Comparison of ENCODE assay signal across 20 cellular contexts in genomic region chr2:86566158-86566827, GRCh38. TPM values are rescaled to one million over a fixed set of nuclear protein-coding genes. Genes with fewer than 3 reads are reported as not detected.
DNase-seq lines count a peak whose midpoint lies in the region; ATAC-seq, FAIRE-seq and TF ChIP-seq lines count a peak whose summit lies in the region.
"Had no signal": no experiment of that assay in that cellular context is flagged by ENCODE, and none has a peak within 500 bp of the region (broad histone marks: within the 10 kb centered on the region; RNA-seq: fewer than 3 reads in every experiment).

No MANE protein-coding gene starts in this region.

- no peak overlapping the region for H2BK120ac ChIP-seq in IMR-90 (ENCODE audit: low read depth, low read length)

- H3K27me3 ChIP-seq in IMR-90 (ENCODE audit: control insufficient read depth, insufficient read depth, low read length), result no peaks in the 10 kb centered on the region
- no peaks in the 10 kb centered on the region for H3K27me3 ChIP-seq in K562 (ENCODE audit: control insufficient read depth in 2 of 2, insufficient read depth in 2 of 2, low read length in 2 of 2)
- H3K27me3 ChIP-seq: brain microvascular endothelial cell, left lung, tibial nerve had no signal

- DNase-seq in D341Med (ENCODE audit: low spot score), result peak; percentile 25
- peak; percentile 15 for DNase-seq in IMR-90
- DNase-seq in K562 (ENCODE audit: extremely low read depth in 1 of 4, low spot score in 3 of 4), result peak; percentile 16 to 55 (median 29)
- peak; percentile 72 for DNase-seq in middle frontal gyrus (ENCODE audit: extremely low spot score, low spot score)
- no peak for DNase-seq in SK-N-DZ (ENCODE audit: low spot score)
- no peak for DNase-seq in activated gamma-delta T cell treated with Interleukin-2 at 50 U/mL for 16 hours
- DNase-seq in OCI-M2 (lab: John Stamatoyannopoulos, UW; ENCODE audit: unreplicated experiment), result no peak
- DNase-seq: activated CD4-positive, CD25-positive, alpha-beta regulatory T cell treated with anti-CD3 and anti-CD28 coated beads, Interleukin-2, amount 50 U/mL, for 72 hours; activated naive CD8-positive, alpha-beta T cell treated with anti-CD3 and anti-CD28 coated beads, Interleukin-2, amount 10 ng/mL, durations not matched to agents 7 days and 5 days; brain microvascular endothelial cell; erythroblast; H7; left lung; NCI-H1417; NK-92 treated with Interleukin-12 subunit alpha and Interleukin-12 subunit beta, amount 100 ng/mL, for 24 hours; stimulated activated CD4-positive, alpha-beta T cell treated with anti-CD3 and anti-CD28 coated beads, Interleukin-1b, Interleukin-23, amount 100 ng/mL, for 48 hours; stimulated activated naive CD4-positive, alpha-beta T cell had no signal

- H4K20me1 ChIP-seq in IMR-90 (ENCODE audit: insufficient read depth, low read length), result no peaks in the 10 kb centered on the region
- H4K20me1 ChIP-seq in K562 (replicated peaks; ENCODE audit: control insufficient read depth, insufficient read depth, low read length), result no peaks in the 10 kb centered on the region

- H4K5ac ChIP-seq in IMR-90 (ENCODE audit: low read depth, low read length), result no peak overlapping the region

- H3K79me2 ChIP-seq in K562 (ENCODE audit: control insufficient read depth, insufficient read depth, low read length), result peaks cover 17% of the 10 kb centered on the region

- no peak overlapping the region for H2BK15ac ChIP-seq in IMR-90 (ENCODE audit: low read depth, low read length)

- H4K8ac ChIP-seq in IMR-90 (ENCODE audit: low read depth in 2 of 2, low read length in 2 of 2), result no peak overlapping the region

- no peak overlapping the region for H3K18ac ChIP-seq in IMR-90 (ENCODE audit: low read depth, low read length)

- H3K56ac ChIP-seq in IMR-90 (ENCODE audit: extremely low read depth, insufficient read depth, low read length), result no peak overlapping the region

- no TSS peak for BruUV-seq in IMR-90 (replicated peaks; lab: Mats Ljungman, UMichigan)
- BruUV-seq in K562 (replicated peaks; lab: Mats Ljungman, UMichigan), result no TSS peak

- TF ChIP-seq EP300 in K562 (IDR thresholded peaks at IDR 0.05; ENCODE audit: low read length), result no peak

- H3K9ac ChIP-seq in IMR-90 (ENCODE audit: low read depth, low read length), result no peak overlapping the region
- peak overlapping the region in 1 of 2 experiments; percentile 16; a peak in 1 of 4 replicates for H3K9ac ChIP-seq in K562 (ENCODE audit: insufficient read depth in 1 of 2, low read depth in 2 of 2, low read length in 2 of 2)

- 40% methylated on average over 1 of the region's 6 CpGs; no CpG with 5 or more reads in 1 of the 2 experiments for WGBS in IMR-90 (ENCODE audit: extremely low coverage in 2 of 2, insufficient read length in 1 of 2), 2 experiments
- WGBS in K562 (ENCODE audit: insufficient coverage, low coverage, missing lambda C conversion rate), result 12% methylated on average over 6 of the region's 6 CpGs

- CTCF ChIA-PET in IMR-90 (lab: Yijun Ruan, JAX) (interaction anchor here (0.6 kb wide), 1 partner anchor 105 kb away, joined by 3 read pairs; no protein-coding TSS in a partner anchor), K562 (lab: Yijun Ruan, JAX; ENCODE audit: low intra/inter-chr PET ratio) (no interaction called here)

- no peak for TF ChIP-seq POLR2A in IMR-90 (IDR thresholded peaks at IDR 0.05; ENCODE audit: low read depth, low read length)
- no peak for TF ChIP-seq POLR2A in K562 (conservative IDR thresholded peaks at IDR 0.05)

- H3K23ac ChIP-seq in IMR-90 (ENCODE audit: low read depth, low read length), result no peak overlapping the region

- no peaks in the 10 kb centered on the region for H3K36me3 ChIP-seq in IMR-90 (ENCODE audit: control insufficient read depth, insufficient read depth, low read length)
- no peaks in the 10 kb centered on the region for H3K36me3 ChIP-seq in K562 (ENCODE audit: control insufficient read depth, insufficient read depth, low read length)
- H3K36me3 ChIP-seq: brain microvascular endothelial cell, left lung, tibial nerve had no signal

- TF ChIP-seq CTCF in IMR-90 (conservative IDR thresholded peaks at IDR 0.05; ENCODE audit: low read depth, low read length), result no peak
- TF ChIP-seq CTCF in K562 (IDR thresholded peaks at IDR 0.05 in 2 of 3, conservative IDR thresholded peaks at IDR 0.05 in 1 of 3; ENCODE audit: insufficient read depth in 2 of 3, low read depth in 1 of 3, low read length in 3 of 3), result no peak

- in situ Hi-C loops in IMR-90 (cut with MboI; ENCODE audit: low sequenced_read_pairs) (loop anchor here (10.0 kb wide), 1 partner anchor 59 kb away; the partner anchor contains the start of gene RNF103), K562 (cut with MboI) (no loop called here)

- H2AK9ac ChIP-seq in IMR-90 (replicated peaks; ENCODE audit: low read depth, low read length, poor library complexity), result no peak overlapping the region

- peaks cover 4 to 15% of the 10 kb centered on the region in 2 experiments; a peak in 3 of 4 replicates for H3K79me1 ChIP-seq in IMR-90 (ENCODE audit: low read depth in 1 of 2, low read length in 2 of 2)

- H3K9me1 ChIP-seq in IMR-90 (ENCODE audit: insufficient read depth, low read length) (no peaks in the 10 kb centered on the region; the same call in 1 of the 2 replicates), K562 (ENCODE audit: control insufficient read depth, insufficient read depth, low read length) (no peaks in the 10 kb centered on the region)

- intact Hi-C loops in IMR-90 (cut with micrococcal nuclease), result no loop called here
- intact Hi-C loops in K562 (cut with micrococcal nuclease), result loop anchor here (5.0 kb wide), 1 partner anchor 56 kb away; the partner anchor contains the start of gene RNF103

- H2BK5ac ChIP-seq in IMR-90 (ENCODE audit: low read depth, low read length, poor library complexity, severe bottlenecking), result no peak overlapping the region

- no peak overlapping the region for H3K4ac ChIP-seq in IMR-90 (ENCODE audit: low read depth, low read length)

- H2AFZ ChIP-seq in IMR-90 (replicated peaks; ENCODE audit: low read length, poor library complexity) (peak overlapping the region; percentile 48), K562 (ENCODE audit: low read depth, low read length) (peak overlapping the region; percentile 89)

- H4K91ac ChIP-seq in IMR-90 (ENCODE audit: insufficient read depth, low read depth, low read length), result no peak overlapping the region

- ATAC-seq in IMR-90 (ENCODE audit: low read depth), result no peak
- peak; percentile 6; the same call in 2 of the 3 replicates for ATAC-seq in K562
- ATAC-seq in HG03095 (IDR thresholded peaks at IDR 0.05; ENCODE audit: unreplicated experiment), result no peak
- ATAC-seq: left lung had no signal

- FAIRE-seq in K562 (lab: Jason Lieb, UNC), result peak; percentile 70

- H3K14ac ChIP-seq in IMR-90 (replicated peaks; ENCODE audit: low read depth, low read length), result no peak overlapping the region

- no peak overlapping the region for H2AK5ac ChIP-seq in IMR-90 (ENCODE audit: low read depth, low read length)

- POLR2A ChIA-PET in IMR-90 (lab: Charles Lee; ENCODE audit: unreplicated experiment) (no interaction called here), K562 (lab: Yijun Ruan, JAX) (interaction anchor here (1.0 kb wide), 2 partner anchors 8 to 125 kb away, joined by 3 to 4 read pairs; partner anchors contain the start of gene KDM3A)

- H3K27ac ChIP-seq in IMR-90 (ENCODE audit: insufficient read depth, low read length) (no peak overlapping the region), K562 (ENCODE audit: extremely low read depth, low read depth, low read length) (peak overlapping the region; percentile 29; the same call in 2 of the 3 replicates)
- H3K27ac ChIP-seq: brain microvascular endothelial cell, left lung, RWPE1, tibial nerve had no signal

- no peak for TF ChIP-seq RAD21 in IMR-90 (IDR thresholded peaks at IDR 0.05; ENCODE audit: low read length)
- no peak for TF ChIP-seq RAD21 in K562 (CRISPR knock-in tag; conservative IDR thresholded peaks at IDR 0.05 in 1 of 2, IDR thresholded peaks at IDR 0.05 in 1 of 2)

- H3K4me3 ChIP-seq in IMR-90 (ENCODE audit: insufficient read depth, low read depth, low read length), result no peak overlapping the region
- H3K4me3 ChIP-seq in K562, result no peak overlapping the region
- H3K4me3 ChIP-seq: left lung, tibial nerve had no signal

- H3K4me2 ChIP-seq in IMR-90 (ENCODE audit: low read depth, low read length), result no peak overlapping the region
- H3K4me2 ChIP-seq in K562 (ENCODE audit: insufficient read depth, low read length), result peak overlapping the region; percentile 63

- no peak overlapping the region for H2BK20ac ChIP-seq in IMR-90 (ENCODE audit: low read depth, low read length)

- H3K9me3 ChIP-seq in IMR-90 (ENCODE audit: control insufficient read depth, insufficient read depth, low read length) (no peaks in the 10 kb centered on the region), K562 (replicated peaks; ENCODE audit: control insufficient read depth, insufficient read depth, low read depth, low read length) (peaks cover 10% of the 10 kb centered on the region)
- H3K9me3 ChIP-seq: left lung, tibial nerve had no signal

- dilution Hi-C loops in IMR-90 (cut with HindIII; ENCODE audit: low sequenced_read_pairs, unreplicated experiment), result no loop called here

- H3K4me1 ChIP-seq in IMR-90 (ENCODE audit: control insufficient read depth, insufficient read depth, low read length) (peaks cover 2% of the 10 kb centered on the region), K562 (replicated peaks in 1 of 2; ENCODE audit: control insufficient read depth in 2 of 2, insufficient read depth in 2 of 2, low read length in 2 of 2) (peaks cover 0 to 17% of the 10 kb centered on the region in 2 experiments; a peak in 3 of 5 replicates)

RNA-seq across cellular contexts. Expression of gene CHMP3, which starts 3.0 kb away (rescaled TPM):
- total RNA-seq in IMR-90 (2012; rRNA removed) (38.4 and 81.4 TPM in 2 replicates), K562 (2014; rRNA removed) (26.2 and 27.3 TPM in 2 replicates), K562 (2014; rRNA removed; fragmentation: Illumina TruSeq; extraction: Trizol) (31.7 and 37.1 TPM in 2 replicates), K562 (2015; rRNA removed; fragmentation: Illumina TruSeq; extraction: Trizol) (38.8 and 40.3 TPM in 2 replicates), K562 (2021) (31.1 and 37.7 TPM in 2 replicates)
- polyA plus RNA-seq in IMR-90 (2012; rRNA removed) (61.0 and 84.6 TPM in 2 replicates), K562 (2011; rRNA removed) (22.5 and 42.8 TPM in 2 replicates), K562 (2014; fragmentation: Illumina TruSeq; extraction: Trizol) (49.7 and 52.5 TPM in 2 replicates), K562 (2014; fragmentation: Nextera tagmentation; extraction: Ambion mirVana) (10 to 100 TPM; 20.6 to 26.3 TPM), K562 (2014; rRNA removed) (21.8 and 23.2 TPM in 2 replicates)
- 19.9 and 31.0 TPM in 2 replicates for polyA plus RNA-seq in IMR-90 (2012; cell fraction: cytosol; rRNA removed)
- polyA plus RNA-seq in IMR-90 (2012; cell fraction: nucleus; rRNA removed; ENCODE audit: low replicate concordance), result 4.6 and 24.0 TPM in 2 replicates
- total RNA-seq in K562 (2011; cell fraction: chromatin; rRNA removed; ENCODE audit: low replicate concordance), result 9.9 and 28.2 TPM in 2 replicates
- 5.9 and 8.0 TPM in 2 replicates for total RNA-seq in K562 (2011; cell fraction: nucleolus; rRNA removed)
- 13.9 and 25.6 TPM in 2 replicates for total RNA-seq in K562 (2011; cell fraction: nucleoplasm; rRNA removed)
- polyA plus RNA-seq in K562 (2011; cell fraction: cytosol; rRNA removed), result 13.2 and 18.0 TPM in 2 replicates
- polyA plus RNA-seq in K562 (2011; cell fraction: nucleus; rRNA removed), result 6.0 and 9.3 TPM in 2 replicates
- polyA plus RNA-seq in K562 (2012), result 33.4 and 54.2 TPM in 2 replicates
- polyA minus RNA-seq in K562 (2011; rRNA and poly(A)+ RNA removed), result 35.9 and 37.7 TPM in 2 replicates
- polyA minus RNA-seq in K562 (2011; cell fraction: cytosol; rRNA and poly(A)+ RNA removed), result 9.6 and 10.2 TPM in 2 replicates
- polyA minus RNA-seq in K562 (2011; cell fraction: nucleus; rRNA and poly(A)+ RNA removed), result 6.1 and 8.0 TPM in 2 replicates
- polyA plus RNA-seq in SK-N-DZ (2014; cell fraction: cytosol; rRNA removed), result 52.6 and 57.1 TPM in 2 replicates
- 18.4 and 25.1 TPM in 2 replicates for polyA plus RNA-seq in SK-N-DZ (2014; cell fraction: nucleus; rRNA removed)

RNA-seq across cellular contexts. Expression of gene RNF103, which starts 57.4 kb away (rescaled TPM):
- total RNA-seq in IMR-90 (2012; rRNA removed), result 5.6 and 10.0 TPM in 2 replicates
- polyA plus RNA-seq in IMR-90 (2012; rRNA removed), result 5.5 and 7.2 TPM in 2 replicates
- polyA plus RNA-seq in IMR-90 (2012; cell fraction: cytosol; rRNA removed), result 2.0 and 2.4 TPM in 2 replicates
- 2.2 and 13.9 TPM in 2 replicates for polyA plus RNA-seq in IMR-90 (2012; cell fraction: nucleus; rRNA removed; ENCODE audit: low replicate concordance)
- total RNA-seq in K562 (2011; cell fraction: chromatin; rRNA removed; ENCODE audit: low replicate concordance), result 8.8 and 28.5 TPM in 2 replicates
- total RNA-seq in K562 (2011; cell fraction: nucleolus; rRNA removed), result 7.7 and 10.9 TPM in 2 replicates
- 17.7 and 26.7 TPM in 2 replicates for total RNA-seq in K562 (2011; cell fraction: nucleoplasm; rRNA removed)
- 3.1 and 3.9 TPM in 2 replicates for total RNA-seq in K562 (2014; rRNA removed)
- total RNA-seq in K562 (2014; rRNA removed; fragmentation: Illumina TruSeq; extraction: Trizol), result 4.7 and 5.6 TPM in 2 replicates
- 4.0 and 4.1 TPM in 2 replicates for total RNA-seq in K562 (2015; rRNA removed; fragmentation: Illumina TruSeq; extraction: Trizol)
- 5.7 and 6.8 TPM in 2 replicates for total RNA-seq in K562 (2021)
- 3.0 and 5.7 TPM in 2 replicates for polyA plus RNA-seq in K562 (2011; rRNA removed)
- polyA plus RNA-seq in K562 (2011; cell fraction: cytosol; rRNA removed), result 2.0 and 2.1 TPM in 2 replicates
- polyA plus RNA-seq in K562 (2011; cell fraction: nucleus; rRNA removed), result 4.6 and 5.2 TPM in 2 replicates
- polyA plus RNA-seq in K562 (2012), result 3.8 and 6.1 TPM in 2 replicates
- 5.2 and 5.7 TPM in 2 replicates for polyA plus RNA-seq in K562 (2014; fragmentation: Illumina TruSeq; extraction: Trizol)
- 1 to 10 TPM; 1.2 to 1.4 TPM for polyA plus RNA-seq in K562 (2014; fragmentation: Nextera tagmentation; extraction: Ambion mirVana)
- 3.3 and 4.6 TPM in 2 replicates for polyA plus RNA-seq in K562 (2014; rRNA removed)
- polyA minus RNA-seq in K562 (2011; rRNA and poly(A)+ RNA removed), result 8.0 and 10.5 TPM in 2 replicates
- 1.4 and 3.1 TPM in 2 replicates for polyA minus RNA-seq in K562 (2011; cell fraction: cytosol; rRNA and poly(A)+ RNA removed)
- 11.6 and 13.6 TPM in 2 replicates for polyA minus RNA-seq in K562 (2011; cell fraction: nucleus; rRNA and poly(A)+ RNA removed)
- 9.1 and 11.0 TPM in 2 replicates for polyA plus RNA-seq in SK-N-DZ (2014; cell fraction: cytosol; rRNA removed)
- 14.2 and 22.7 TPM in 2 replicates for polyA plus RNA-seq in SK-N-DZ (2014; cell fraction: nucleus; rRNA removed)

Comparison
In these comparisons a context has a peak if more than half of its experiments do, and no peak if none do; other contexts are left out.
1. DNase-seq: peak in D341Med (single experiment), IMR-90 (single experiment), K562 (4 of 4) and middle frontal gyrus (single experiment); none in SK-N-DZ (single experiment), activated gamma-delta T cell treated with Interleukin-2 at 50 U/mL for 16 hours (single experiment) and OCI-M2 (single experiment).